11 cellular contexts compared by ENCODE assay signal in genomic region chr11:8033791-8034585, GRCh38. TPM values are rescaled to one million over a fixed set of nuclear protein-coding genes. Genes with fewer than 3 reads are reported as not detected.
DNase-seq lines count a peak whose midpoint lies in the region; ATAC-seq and TF ChIP-seq lines count a peak whose summit lies in the region.
"Had no signal": no experiment of that assay in that cellular context is flagged by ENCODE, and none has a peak within 500 bp of the region (broad histone marks: within the 10 kb centered on the region; RNA-seq: fewer than 3 reads in every experiment).

No MANE protein-coding gene starts in this region.

- no peak overlapping the region for H2BK120ac ChIP-seq in neuronal stem cell (ENCODE audit: low read depth, low read length)

- peaks cover 0 to 13% of the 10 kb centered on the region in 2 donors for H3K4me1 ChIP-seq in right atrium auricular region
- peaks cover 12 to 19% of the 10 kb centered on the region in 2 donors for H3K4me1 ChIP-seq in neuronal stem cell (ENCODE audit: control insufficient read depth in 2 of 2, insufficient read depth in 1 of 2, low read depth in 1 of 2, low read length in 2 of 2)

- H2AK5ac ChIP-seq in neuronal stem cell (ENCODE audit: low read depth, low read length) = no peak overlapping the region

- no peak overlapping the region for H3K4me2 ChIP-seq in neuronal stem cell (ENCODE audit: insufficient read depth, low read length, poor library complexity, severe bottlenecking)

- WGBS in neuronal stem cell (ENCODE audit: extremely low coverage in 2 of 2, insufficient read length in 2 of 2, insufficient replicate concordance in 1 of 2), 2 donors = no CpG with 5 or more reads among the region's 10 CpGs

- peak overlapping the region; percentile 60 for H3K18ac ChIP-seq in neuronal stem cell (ENCODE audit: low read length)

- no peak overlapping the region for H3K23ac ChIP-seq in neuronal stem cell (ENCODE audit: low read depth, low read length, poor library complexity)

- ATAC-seq in Right ventricle myocardium inferior (no peak), HG02623 (IDR thresholded peaks at IDR 0.05; ENCODE audit: unreplicated experiment) (no peak)
- ATAC-seq in activated T-cell treated with anti-CD3 and anti-CD28 coated beads, Interleukin-2, amount 50 U/mL, for 72 hours (replicated peaks in 1 of 2) = no peak

- no peak overlapping the region for H3K4me3 Mint-ChIP-seq in activated T-cell treated with anti-CD3 and anti-CD28 coated beads, Interleukin-2, amount 50 U/mL, for 72 hours
- H3K4me3 Mint-ChIP-seq: CD4-positive, alpha-beta T cell had no signal

- H3K4ac ChIP-seq in neuronal stem cell (ENCODE audit: low read length) = no peak overlapping the region

- peak overlapping the region; percentile 27 for H2AFZ ChIP-seq in neuronal stem cell (ENCODE audit: low read length)

- TF ChIP-seq CTCF in right atrium auricular region (IDR thresholded peaks at IDR 0.05) (no peak), coronary artery (IDR thresholded peaks at IDR 0.05) (no peak)

- peaks cover 3% of the 10 kb centered on the region for H3K79me1 ChIP-seq in neuronal stem cell (ENCODE audit: low read depth, low read length)

- peaks cover 31% of the 10 kb centered on the region for H3K27me3 Mint-ChIP-seq in activated T-cell treated with anti-CD3 and anti-CD28 coated beads, Interleukin-2, amount 50 U/mL, for 72 hours (ENCODE audit: low read depth)

- peaks cover 8% of the 10 kb centered on the region for H3K4me1 Mint-ChIP-seq in activated T-cell treated with anti-CD3 and anti-CD28 coated beads, Interleukin-2, amount 50 U/mL, for 72 hours (ENCODE audit: low read depth)

- no peak overlapping the region for H3K27ac ChIP-seq in right atrium auricular region
- no peak overlapping the region for H3K27ac ChIP-seq in coronary artery
- H3K27ac ChIP-seq in neuronal stem cell (replicated peaks; ENCODE audit: low read length) = no peak overlapping the region
- H3K27ac ChIP-seq: GM23248 had no signal

- no peak overlapping the region for H4K8ac ChIP-seq in neuronal stem cell (ENCODE audit: low read depth, low read length)

- H4K91ac ChIP-seq in neuronal stem cell (ENCODE audit: low read depth, low read length, poor library complexity) = no peak overlapping the region

- H3K4me3 ChIP-seq in right atrium auricular region = no peak overlapping the region
- H3K4me3 ChIP-seq in coronary artery = no peak overlapping the region
- no peak overlapping the region for H3K4me3 ChIP-seq in neuronal stem cell (ENCODE audit: low read length in 2 of 2)

- H3K36me3 Mint-ChIP-seq in activated T-cell treated with anti-CD3 and anti-CD28 coated beads, Interleukin-2, amount 50 U/mL, for 72 hours (ENCODE audit: insufficient read depth in 2 of 2) = no peaks in the 10 kb centered on the region

- peak overlapping the region; percentile 32 for H2BK15ac ChIP-seq in neuronal stem cell (ENCODE audit: low read length)

- H3K14ac ChIP-seq in neuronal stem cell (ENCODE audit: low read length) = no peak overlapping the region

- H3K36me3 ChIP-seq in right atrium auricular region (no peaks in the 10 kb centered on the region), neuronal stem cell (replicated peaks in 1 of 2; ENCODE audit: control insufficient read depth in 2 of 2, insufficient read depth in 2 of 2, low read length in 2 of 2) (no peaks in the 10 kb centered on the region)

- no peaks in the 10 kb centered on the region for H3K9me3 Mint-ChIP-seq in activated T-cell treated with anti-CD3 and anti-CD28 coated beads, Interleukin-2, amount 50 U/mL, for 72 hours
- H3K9me3 Mint-ChIP-seq: CD4-positive, alpha-beta T cell had no signal

- intact Hi-C loops in Right ventricle myocardium inferior (cut with DNase I) = loop anchor here (1.0 to 5.0 kb wide), 2 partner anchors 36 to 53 kb away; no protein-coding TSS in a partner anchor

- DNase-seq in right atrium auricular region (ENCODE audit: low spot score) (peak; percentile 57), Right ventricle myocardium inferior (ENCODE audit: missing footprints) (no peak), coronary artery (ENCODE audit: low spot score) (peak; percentile 70), neuronal stem cell (ENCODE audit: low spot score) (no peak), midbrain (lab: John Stamatoyannopoulos, UW) (no peak), amygdala (lab: John Stamatoyannopoulos, UW) (no peak)
- DNase-seq in activated T-cell treated with anti-CD3 and anti-CD28 coated beads, Interleukin-2, amount 50 U/mL, for 72 hours = no peak
- DNase-seq: KG1 had no signal

- H2BK12ac ChIP-seq in neuronal stem cell (ENCODE audit: low read length) = peak overlapping the region; percentile 14

- H3K27ac Mint-ChIP-seq in activated T-cell treated with anti-CD3 and anti-CD28 coated beads, Interleukin-2, amount 50 U/mL, for 72 hours = no peak overlapping the region
- H3K27ac Mint-ChIP-seq: CD4-positive, alpha-beta T cell had no signal

- H3K9ac ChIP-seq in neuronal stem cell (ENCODE audit: low read depth, low read length, poor library complexity) = peak overlapping the region; percentile 56

- H3K27me3 ChIP-seq in right atrium auricular region (no peaks in the 10 kb centered on the region), neuronal stem cell (ENCODE audit: control insufficient read depth in 3 of 3, insufficient read depth in 3 of 3, low read depth in 1 of 3, low read length in 3 of 3) (peaks cover 0 to 52% (median 0%) of the 10 kb centered on the region in 3 experiments)

- no peak overlapping the region for H2BK5ac ChIP-seq in neuronal stem cell (ENCODE audit: low read length)

- no peaks in the 10 kb centered on the region for H3K9me3 ChIP-seq in right atrium auricular region
- no peaks in the 10 kb centered on the region for H3K9me3 ChIP-seq in neuronal stem cell (replicated peaks in 1 of 2; ENCODE audit: control insufficient read depth in 2 of 2, insufficient read depth in 1 of 2, low read depth in 1 of 2, low read length in 2 of 2)

RNA-seq across cellular contexts. Expression of gene EIF3F, which starts 46.9 kb away (rescaled TPM):
- total RNA-seq in right atrium auricular region (100 to 1,000 TPM; 114 to 169 TPM), Right ventricle myocardium inferior (155 TPM)
- 844 TPM for polyA plus RNA-seq in neuronal stem cell (2013, experiment 1 of 2)
- 868 TPM for polyA plus RNA-seq in neuronal stem cell (2013, experiment 2 of 2)
- total RNA-seq in activated T-cell treated with anti-CD3 and anti-CD28 coated beads, Interleukin-2, amount 50 U/mL, for 72 hours = 100 to 1,000 TPM; 287 to 325 TPM

RNA-seq across cellular contexts. Expression of gene TUB, which starts 47.0 kb away (rescaled TPM):
- total RNA-seq in right atrium auricular region = 10 to 100 TPM; 11.3 to 22.9 TPM
- 21.4 TPM for total RNA-seq in Right ventricle myocardium inferior
- polyA plus RNA-seq in neuronal stem cell (2013, experiment 1 of 2) = 20.7 TPM
- polyA plus RNA-seq in neuronal stem cell (2013, experiment 2 of 2) = 20.5 TPM
- under 1 TPM; 0.10 to 0.32 TPM for total RNA-seq in activated T-cell treated with anti-CD3 and anti-CD28 coated beads, Interleukin-2, amount 50 U/mL, for 72 hours

Comparison
In these comparisons a context has a peak if more than half of its experiments do, and no peak if none do; other contexts are left out.
1. DNase-seq: peak in right atrium auricular region (single experiment) and coronary artery (single experiment); none in Right ventricle myocardium inferior (single experiment), neuronal stem cell (single experiment), activated T-cell treated with anti-CD3 and anti-CD28 coated beads, Interleukin-2, amount 50 U/mL, for 72 hours (0 of 2), midbrain (single experiment) and amygdala (0 of 56).
2. RNA of gene TUB, which starts 47.0 kb away (total RNA-seq): 11.3 to 22.9 TPM in right atrium auricular region and 21.4 TPM in Right ventricle myocardium inferior (single experiment); 0.10 to 0.32 TPM in activated T-cell treated with anti-CD3 and anti-CD28 coated beads, Interleukin-2, amount 50 U/mL, for 72 hours; every median in the first group is over 4 times any median in the second.